In genomic region chr15:44735482-44736260, GRCh38 we compare ENCODE assay signal across 8 cellular contexts. TPM values are rescaled to one million over a fixed set of nuclear protein-coding genes. Genes with fewer than 3 reads are reported as not detected.
A peak's percentile ranks its signal among the peaks of the same experiment; 100 is the strongest.
DNase-seq lines count a peak whose midpoint lies in the region; ATAC-seq and TF ChIP-seq lines count a peak whose summit lies in the region.

No MANE protein-coding gene starts in this region.

- no peaks in the 10 kb centered on the region for H3K27me3 Mint-ChIP-seq in T-cell
- H3K27me3 Mint-ChIP-seq in stimulated activated memory B cell treated with anti-CD40 and anti-IgM and Interleukin-4, amounts not matched to agents 10 μg/mL and 1 μg/mL and 100 μg/mL, for 72 hours, result no peaks in the 10 kb centered on the region
- H3K27me3 Mint-ChIP-seq in progenitor cell of endocrine pancreas, result peaks cover 4% of the 10 kb centered on the region

- no peak overlapping the region for H3K4me3 ChIP-seq in fibroblast of lung (replicated peaks in 1 of 4; ENCODE audit: control extremely low read depth in 1 of 4, insufficient read depth in 1 of 4, low read depth in 3 of 4, low read length in 4 of 4)

- peak overlapping the region; percentile 48 for H2AFZ ChIP-seq in fibroblast of lung (ENCODE audit: low read length)

- H3K4me1 Mint-ChIP-seq in T-cell (peaks cover 77 to 81% (median 77%) of the 10 kb centered on the region in 3 donors), progenitor cell of endocrine pancreas (ENCODE audit: low read depth) (peaks cover 6% of the 10 kb centered on the region)
- peaks cover 51% of the 10 kb centered on the region for H3K4me1 Mint-ChIP-seq in stimulated activated memory B cell treated with anti-CD40 and anti-IgM and Interleukin-4, amounts not matched to agents 10 μg/mL and 1 μg/mL and 100 μg/mL, for 72 hours

- H3K36me3 Mint-ChIP-seq in T-cell, result peaks cover 15% of the 10 kb centered on the region
- H3K36me3 Mint-ChIP-seq in stimulated activated memory B cell treated with anti-CD40 and anti-IgM and Interleukin-4, amounts not matched to agents 10 μg/mL and 1 μg/mL and 100 μg/mL, for 72 hours, result peaks cover 10% of the 10 kb centered on the region
- peaks cover 5% of the 10 kb centered on the region for H3K36me3 Mint-ChIP-seq in progenitor cell of endocrine pancreas (ENCODE audit: insufficient read depth)

- H4K20me1 ChIP-seq in fibroblast of lung (ENCODE audit: control insufficient read depth, extremely low read depth, insufficient read depth, low read length), result no peaks in the 10 kb centered on the region

- ATAC-seq in T-cell (replicated peaks in 1 of 4) (peak; percentile 53 to 74 (median 66)), HG02938 (IDR thresholded peaks at IDR 0.05; ENCODE audit: unreplicated experiment) (no peak), HG02623 (IDR thresholded peaks at IDR 0.05; ENCODE audit: unreplicated experiment) (no peak)
- peak; percentile 90 for ATAC-seq in stimulated activated memory B cell treated with anti-CD40 and anti-IgM and Interleukin-4, amounts not matched to agents 10 μg/mL and 1 μg/mL and 100 μg/mL, for 72 hours

- peak overlapping the region; percentile 44 for H3K27ac ChIP-seq in fibroblast of lung (ENCODE audit: insufficient read depth, low read length)

- H3K4me3 Mint-ChIP-seq in T-cell (peak overlapping the region; percentile 73 to 82 (median 75)), progenitor cell of endocrine pancreas (ENCODE audit: low read depth) (no peak overlapping the region)
- H3K4me3 Mint-ChIP-seq in stimulated activated memory B cell treated with anti-CD40 and anti-IgM and Interleukin-4, amounts not matched to agents 10 μg/mL and 1 μg/mL and 100 μg/mL, for 72 hours, result peak overlapping the region; percentile 64

- H3K27ac Mint-ChIP-seq in T-cell (peak overlapping the region; percentile 96 to 100), progenitor cell of endocrine pancreas (no peak overlapping the region)
- peak overlapping the region; percentile 92 for H3K27ac Mint-ChIP-seq in stimulated activated memory B cell treated with anti-CD40 and anti-IgM and Interleukin-4, amounts not matched to agents 10 μg/mL and 1 μg/mL and 100 μg/mL, for 72 hours

- H3K27me3 ChIP-seq in fibroblast of lung (ENCODE audit: control insufficient read depth, insufficient read depth, low read length), result no peaks in the 10 kb centered on the region

- H3K9me3 ChIP-seq in fibroblast of lung (ENCODE audit: control insufficient read depth, insufficient read depth, low read depth, low read length), result no peaks in the 10 kb centered on the region

- CTCF ChIA-PET in T-cell (lab: Charles Lee), result interaction anchor here (0.6 to 5.2 kb wide), 13 partner anchors 8 to 157 kb away, joined by 3 to 153 read pairs (median 6); partner anchors contain the start of genes B2M (in 2 of the 2), PATL2 (in 2 of the 2) and SPG11 (in 1 of the 2)

- H3K79me2 ChIP-seq in fibroblast of lung (ENCODE audit: control insufficient read depth, insufficient read depth, low read length), result peaks cover 1% of the 10 kb centered on the region

- POLR2A ChIA-PET in T-cell (lab: Charles Lee), result interaction anchor here (0.7 to 5.3 kb wide), 12 partner anchors 8 to 666 kb away, joined by 3 to 132 read pairs (median 10); partner anchors contain the start of genes B2M (in 2 of the 2), PATL2 (in 2 of the 2) and SPG11 (in 2 of the 2)

- H3K9ac ChIP-seq in fibroblast of lung (ENCODE audit: insufficient read depth, low read length), result no peak overlapping the region

- no peaks in the 10 kb centered on the region for H3K36me3 ChIP-seq in fibroblast of lung (ENCODE audit: control insufficient read depth, insufficient read depth, low read length)

- peak; percentile 40 for DNase-seq in activated CD8-positive, alpha-beta memory T cell treated with anti-CD3 and anti-CD28 coated beads, Interleukin-2, amount 50 U/mL, for 4 hours
- no peak for DNase-seq in activated CD8-positive, alpha-beta memory T cell treated with anti-CD3 and anti-CD28 coated beads for 24 hours
- DNase-seq in T-cell (peak in 7 of 34 experiments; percentile 17 to 35 (median 28)), fibroblast of lung (ENCODE audit: low read depth in 2 of 2) (peak in 1 of 2 donors; percentile 17), progenitor cell of endocrine pancreas (ENCODE audit: low spot score, unreplicated experiment) (no peak)

- H3K4me2 ChIP-seq in fibroblast of lung (ENCODE audit: extremely low read depth, insufficient read depth, low read length), result peak overlapping the region; percentile 15

- no peak for TF ChIP-seq CTCF in fibroblast of lung (conservative IDR thresholded peaks at IDR 0.05 in 1 of 2, IDR thresholded peaks at IDR 0.05 in 1 of 2; ENCODE audit: low read depth in 1 of 2, low read length in 2 of 2)
- no peak for TF ChIP-seq CTCF in progenitor cell of endocrine pancreas (IDR thresholded peaks at IDR 0.05; ENCODE audit: unreplicated experiment)

- peaks cover 7% of the 10 kb centered on the region for H3K4me1 ChIP-seq in fibroblast of lung (ENCODE audit: control insufficient read depth, extremely low read depth, insufficient read depth, low read length)

- H3K9me3 Mint-ChIP-seq in T-cell, result no peaks in the 10 kb centered on the region
- no peaks in the 10 kb centered on the region for H3K9me3 Mint-ChIP-seq in stimulated activated memory B cell treated with anti-CD40 and anti-IgM and Interleukin-4, amounts not matched to agents 10 μg/mL and 1 μg/mL and 100 μg/mL, for 72 hours
- no peaks in the 10 kb centered on the region for H3K9me3 Mint-ChIP-seq in progenitor cell of endocrine pancreas (ENCODE audit: low read depth)

RNA-seq across cellular contexts. Expression of gene TRIM69, which starts 0.7 kb away (rescaled TPM):
- total RNA-seq in T-cell (10 to 100 TPM; 21.5 to 56.9 (median 42.9) TPM), fibroblast of lung (23.6 and 40.1 TPM in 2 replicates), progenitor cell of endocrine pancreas (12.1 and 18.2 TPM in 2 replicates)
- polyA plus RNA-seq in fibroblast of lung, result 18.1 and 18.3 TPM in 2 replicates
- polyA plus RNA-seq in fibroblast of lung (2012), result 14.7 and 18.3 TPM in 2 replicates
- polyA minus RNA-seq in fibroblast of lung (ENCODE audit: low replicate concordance), result 2.9 and 5.9 TPM in 2 replicates

RNA-seq across cellular contexts. Expression of gene B2M, which starts 24.4 kb away (rescaled TPM):
- total RNA-seq in T-cell (1,000 to 10,000 TPM; 5,457 to 6,662 (median 6,121) TPM), fibroblast of lung (2,942 and 3,660 TPM in 2 replicates), progenitor cell of endocrine pancreas (133 and 139 TPM in 2 replicates)
- 12,166 and 13,303 TPM in 2 replicates for polyA plus RNA-seq in fibroblast of lung
- 2,234 and 3,428 TPM in 2 replicates for polyA plus RNA-seq in fibroblast of lung (2012)
- polyA minus RNA-seq in fibroblast of lung (ENCODE audit: low replicate concordance), result 126 and 170 TPM in 2 replicates

RNA-seq across cellular contexts. Expression of gene PATL2, which starts 24.5 kb away (rescaled TPM):
- total RNA-seq in T-cell, result 10 to 100 TPM; 43.5 to 69.7 (median 48.5) TPM
- 0.77 and 1.3 TPM in 2 replicates for total RNA-seq in fibroblast of lung
- 0.37 and 0.40 TPM in 2 replicates for polyA plus RNA-seq in fibroblast of lung
- polyA plus RNA-seq in fibroblast of lung (2012), result 0.16 and 0.31 TPM in 2 replicates
- 2.3 TPM in 1 of 2 replicates, not detected in the other for polyA minus RNA-seq in fibroblast of lung (ENCODE audit: low replicate concordance)
- 0.73 TPM in 1 of 2 replicates, not detected in the other for total RNA-seq in progenitor cell of endocrine pancreas

Comparison
In these comparisons a context has a peak if more than half of its experiments do, and no peak if none do; other contexts are left out.
1. ATAC-seq: peak in T-cell (4 of 4) and stimulated activated memory B cell treated with anti-CD40 and anti-IgM and Interleukin-4, amounts not matched to agents 10 μg/mL and 1 μg/mL and 100 μg/mL, for 72 hours (single experiment); none in HG02938 (single experiment) and HG02623 (single experiment).
2. RNA of gene B2M, which starts 24.4 kb away (total RNA-seq): 5,457 to 6,662 TPM in T-cell and 2,942 to 3,660 TPM in fibroblast of lung; 133 to 139 TPM in progenitor cell of endocrine pancreas; every median in the first group is over 10 times any median in the second.
3. RNA of gene PATL2, which starts 24.5 kb away (total RNA-seq): 43.5 to 69.7 TPM in T-cell; 0.77 to 1.3 TPM in fibroblast of lung and 0.73 TPM in progenitor cell of endocrine pancreas; every median in the first group is over 10 times any median in the second.